In the genomic region with DNA sequence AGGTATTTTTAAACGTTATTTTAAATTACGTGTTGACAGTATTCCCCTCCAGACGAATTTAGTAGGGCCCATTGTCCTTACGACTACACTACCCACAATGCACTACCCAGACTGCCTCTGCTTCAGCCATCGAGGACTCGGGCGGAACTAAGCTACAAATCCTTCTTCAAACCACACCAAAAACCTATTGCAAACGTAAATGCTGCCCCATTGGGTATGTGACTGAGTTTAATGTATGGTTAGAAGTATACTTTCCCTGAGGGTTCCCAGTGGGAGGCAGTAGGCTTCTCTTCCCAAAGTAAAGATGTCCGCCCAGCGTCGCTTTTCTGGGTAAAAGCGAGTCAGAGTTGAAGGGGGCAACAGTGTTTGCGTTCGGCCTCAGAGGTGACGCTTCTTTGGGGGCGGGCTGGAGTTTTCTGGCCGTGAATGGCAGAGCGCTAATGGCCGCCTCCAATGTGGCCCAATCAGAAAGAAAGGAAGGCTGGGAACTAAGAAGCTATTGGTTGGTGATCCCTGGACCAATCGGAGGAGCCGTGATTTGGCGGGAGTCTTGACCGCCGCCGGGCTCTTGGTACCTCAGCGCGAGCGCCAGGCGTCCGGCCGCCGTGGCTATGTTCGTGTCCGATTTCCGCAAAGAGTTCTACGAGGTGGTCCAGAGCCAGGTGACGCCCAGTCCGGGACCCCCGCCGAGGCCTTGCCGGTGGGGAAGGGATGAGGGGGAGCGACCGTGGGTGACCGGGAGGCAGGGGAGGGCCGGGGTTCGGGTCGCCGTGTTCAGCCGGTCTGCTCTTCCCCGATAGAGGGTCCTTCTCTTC, we compare ENCODE assay signal across 1 cellular context.
TF ChIP-seq lines count a peak whose summit lies in the region.

A gene with protein sequence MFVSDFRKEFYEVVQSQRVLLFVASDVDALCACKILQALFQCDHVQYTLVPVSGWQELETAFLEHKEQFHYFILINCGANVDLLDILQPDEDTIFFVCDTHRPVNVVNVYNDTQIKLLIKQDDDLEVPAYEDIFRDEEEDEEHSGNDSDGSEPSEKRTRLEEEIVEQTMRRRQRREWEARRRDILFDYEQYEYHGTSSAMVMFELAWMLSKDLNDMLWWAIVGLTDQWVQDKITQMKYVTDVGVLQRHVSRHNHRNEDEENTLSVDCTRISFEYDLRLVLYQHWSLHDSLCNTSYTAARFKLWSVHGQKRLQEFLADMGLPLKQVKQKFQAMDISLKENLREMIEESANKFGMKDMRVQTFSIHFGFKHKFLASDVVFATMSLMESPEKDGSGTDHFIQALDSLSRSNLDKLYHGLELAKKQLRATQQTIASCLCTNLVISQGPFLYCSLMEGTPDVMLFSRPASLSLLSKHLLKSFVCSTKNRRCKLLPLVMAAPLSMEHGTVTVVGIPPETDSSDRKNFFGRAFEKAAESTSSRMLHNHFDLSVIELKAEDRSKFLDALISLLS (plus strand): TSS at position 563 of the 815 bp plus-strand sequence. CDS start 49 bp downstream, at position 612.

TF ChIP-seq in HepG2, 621 proteins besides CTCF, POLR2A, EP300 and RAD21 (continued from another document and continues in another):
- TF ChIP-seq, protein P1, sequence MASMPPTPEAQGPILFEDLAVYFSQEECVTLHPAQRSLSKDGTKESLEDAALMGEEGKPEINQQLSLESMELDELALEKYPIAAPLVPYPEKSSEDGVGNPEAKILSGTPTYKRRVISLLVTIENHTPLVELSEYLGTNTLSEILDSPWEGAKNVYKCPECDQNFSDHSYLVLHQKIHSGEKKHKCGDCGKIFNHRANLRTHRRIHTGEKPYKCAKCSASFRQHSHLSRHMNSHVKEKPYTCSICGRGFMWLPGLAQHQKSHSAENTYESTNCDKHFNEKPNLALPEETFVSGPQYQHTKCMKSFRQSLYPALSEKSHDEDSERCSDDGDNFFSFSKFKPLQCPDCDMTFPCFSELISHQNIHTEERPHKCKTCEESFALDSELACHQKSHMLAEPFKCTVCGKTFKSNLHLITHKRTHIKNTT (CRISPR knock-in tag; IDR thresholded peaks at IDR 0.05) = no peak
- TF ChIP-seq TGIF2 (CRISPR knock-in tag; IDR thresholded peaks at IDR 0.05) = no peak
- TF ChIP-seq ZSCAN21 (CRISPR knock-in tag; IDR thresholded peaks at IDR 0.05; ENCODE audit: borderline replicate concordance) = peak; percentile 35; the same call in 1 of the 2 replicates
- TF ChIP-seq, protein P2, sequence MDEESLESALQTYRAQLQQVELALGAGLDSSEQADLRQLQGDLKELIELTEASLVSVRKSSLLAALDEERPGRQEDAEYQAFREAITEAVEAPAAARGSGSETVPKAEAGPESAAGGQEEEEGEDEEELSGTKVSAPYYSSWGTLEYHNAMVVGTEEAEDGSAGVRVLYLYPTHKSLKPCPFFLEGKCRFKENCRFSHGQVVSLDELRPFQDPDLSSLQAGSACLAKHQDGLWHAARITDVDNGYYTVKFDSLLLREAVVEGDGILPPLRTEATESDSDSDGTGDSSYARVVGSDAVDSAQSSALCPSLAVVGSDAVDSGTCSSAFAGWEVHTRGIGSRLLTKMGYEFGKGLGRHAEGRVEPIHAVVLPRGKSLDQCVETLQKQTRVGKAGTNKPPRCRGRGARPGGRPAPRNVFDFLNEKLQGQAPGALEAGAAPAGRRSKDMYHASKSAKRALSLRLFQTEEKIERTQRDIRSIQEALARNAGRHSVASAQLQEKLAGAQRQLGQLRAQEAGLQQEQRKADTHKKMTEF (CRISPR knock-in tag; IDR thresholded peaks at IDR 0.05) = peak; percentile 53; the same call in 1 of the 2 replicates
- TF ChIP-seq MED1 (CRISPR knock-in tag; IDR thresholded peaks at IDR 0.05) = no peak
- TF ChIP-seq ZBTB20 (CRISPR knock-in tag; IDR thresholded peaks at IDR 0.05; ENCODE audit: borderline replicate concordance, low read depth) = no peak
- TF ChIP-seq RXRB (CRISPR knock-in tag; IDR thresholded peaks at IDR 0.05; ENCODE audit: borderline replicate concordance) = no peak
- TF ChIP-seq, protein P3, sequence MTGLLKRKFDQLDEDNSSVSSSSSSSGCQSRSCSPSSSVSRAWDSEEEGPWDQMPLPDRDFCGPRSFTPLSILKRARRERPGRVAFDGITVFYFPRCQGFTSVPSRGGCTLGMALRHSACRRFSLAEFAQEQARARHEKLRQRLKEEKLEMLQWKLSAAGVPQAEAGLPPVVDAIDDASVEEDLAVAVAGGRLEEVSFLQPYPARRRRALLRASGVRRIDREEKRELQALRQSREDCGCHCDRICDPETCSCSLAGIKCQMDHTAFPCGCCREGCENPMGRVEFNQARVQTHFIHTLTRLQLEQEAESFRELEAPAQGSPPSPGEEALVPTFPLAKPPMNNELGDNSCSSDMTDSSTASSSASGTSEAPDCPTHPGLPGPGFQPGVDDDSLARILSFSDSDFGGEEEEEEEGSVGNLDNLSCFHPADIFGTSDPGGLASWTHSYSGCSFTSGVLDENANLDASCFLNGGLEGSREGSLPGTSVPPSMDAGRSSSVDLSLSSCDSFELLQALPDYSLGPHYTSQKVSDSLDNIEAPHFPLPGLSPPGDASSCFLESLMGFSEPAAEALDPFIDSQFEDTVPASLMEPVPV (CRISPR knock-in tag; IDR thresholded peaks at IDR 0.05) = 0 out of 2 replicates have a peak, but pooled peaks have one; percentile 74
- no peak for TF ChIP-seq PCBP1 (IDR thresholded peaks at IDR 0.05; ENCODE audit: borderline replicate concordance, low read depth, low read length)
- TF ChIP-seq ZSCAN25 (CRISPR knock-in tag; IDR thresholded peaks at IDR 0.05) = no peak
- TF ChIP-seq, protein P4, sequence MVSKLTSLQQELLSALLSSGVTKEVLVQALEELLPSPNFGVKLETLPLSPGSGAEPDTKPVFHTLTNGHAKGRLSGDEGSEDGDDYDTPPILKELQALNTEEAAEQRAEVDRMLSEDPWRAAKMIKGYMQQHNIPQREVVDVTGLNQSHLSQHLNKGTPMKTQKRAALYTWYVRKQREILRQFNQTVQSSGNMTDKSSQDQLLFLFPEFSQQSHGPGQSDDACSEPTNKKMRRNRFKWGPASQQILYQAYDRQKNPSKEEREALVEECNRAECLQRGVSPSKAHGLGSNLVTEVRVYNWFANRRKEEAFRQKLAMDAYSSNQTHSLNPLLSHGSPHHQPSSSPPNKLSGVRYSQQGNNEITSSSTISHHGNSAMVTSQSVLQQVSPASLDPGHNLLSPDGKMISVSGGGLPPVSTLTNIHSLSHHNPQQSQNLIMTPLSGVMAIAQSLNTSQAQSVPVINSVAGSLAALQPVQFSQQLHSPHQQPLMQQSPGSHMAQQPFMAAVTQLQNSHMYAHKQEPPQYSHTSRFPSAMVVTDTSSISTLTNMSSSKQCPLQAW (CRISPR knock-in tag; IDR thresholded peaks at IDR 0.05) = peak; percentile 27; the same call in 1 of the 2 replicates
- no peak for TF ChIP-seq EZH2 (conservative IDR thresholded peaks at IDR 0.05; ENCODE audit: low read depth, low read length)
- TF ChIP-seq, protein P5, sequence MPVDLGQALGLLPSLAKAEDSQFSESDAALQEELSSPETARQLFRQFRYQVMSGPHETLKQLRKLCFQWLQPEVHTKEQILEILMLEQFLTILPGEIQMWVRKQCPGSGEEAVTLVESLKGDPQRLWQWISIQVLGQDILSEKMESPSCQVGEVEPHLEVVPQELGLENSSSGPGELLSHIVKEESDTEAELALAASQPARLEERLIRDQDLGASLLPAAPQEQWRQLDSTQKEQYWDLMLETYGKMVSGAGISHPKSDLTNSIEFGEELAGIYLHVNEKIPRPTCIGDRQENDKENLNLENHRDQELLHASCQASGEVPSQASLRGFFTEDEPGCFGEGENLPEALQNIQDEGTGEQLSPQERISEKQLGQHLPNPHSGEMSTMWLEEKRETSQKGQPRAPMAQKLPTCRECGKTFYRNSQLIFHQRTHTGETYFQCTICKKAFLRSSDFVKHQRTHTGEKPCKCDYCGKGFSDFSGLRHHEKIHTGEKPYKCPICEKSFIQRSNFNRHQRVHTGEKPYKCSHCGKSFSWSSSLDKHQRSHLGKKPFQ (CRISPR knock-in tag; IDR thresholded peaks at IDR 0.05; ENCODE audit: insufficient replicate concordance) = no peak
- TF ChIP-seq, protein P6, sequence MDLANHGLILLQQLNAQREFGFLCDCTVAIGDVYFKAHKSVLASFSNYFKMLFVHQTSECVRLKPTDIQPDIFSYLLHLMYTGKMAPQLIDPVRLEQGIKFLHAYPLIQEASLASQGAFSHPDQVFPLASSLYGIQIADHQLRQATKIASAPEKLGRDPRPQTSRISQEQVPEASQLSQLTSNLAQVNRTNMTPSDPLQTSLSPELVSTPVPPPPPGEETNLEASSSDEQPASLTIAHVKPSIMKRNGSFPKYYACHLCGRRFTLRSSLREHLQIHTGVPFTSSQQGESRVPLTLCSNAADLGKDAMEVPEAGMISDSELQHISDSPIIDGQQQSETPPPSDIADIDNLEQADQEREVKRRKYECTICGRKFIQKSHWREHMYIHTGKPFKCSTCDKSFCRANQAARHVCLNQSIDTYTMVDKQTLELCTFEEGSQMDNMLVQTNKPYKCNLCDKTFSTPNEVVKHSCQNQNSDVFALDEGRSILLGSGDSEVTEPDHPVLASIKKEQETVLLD (CRISPR knock-in tag; IDR thresholded peaks at IDR 0.05; ENCODE audit: low read depth) = no peak
- TF ChIP-seq, protein P7, sequence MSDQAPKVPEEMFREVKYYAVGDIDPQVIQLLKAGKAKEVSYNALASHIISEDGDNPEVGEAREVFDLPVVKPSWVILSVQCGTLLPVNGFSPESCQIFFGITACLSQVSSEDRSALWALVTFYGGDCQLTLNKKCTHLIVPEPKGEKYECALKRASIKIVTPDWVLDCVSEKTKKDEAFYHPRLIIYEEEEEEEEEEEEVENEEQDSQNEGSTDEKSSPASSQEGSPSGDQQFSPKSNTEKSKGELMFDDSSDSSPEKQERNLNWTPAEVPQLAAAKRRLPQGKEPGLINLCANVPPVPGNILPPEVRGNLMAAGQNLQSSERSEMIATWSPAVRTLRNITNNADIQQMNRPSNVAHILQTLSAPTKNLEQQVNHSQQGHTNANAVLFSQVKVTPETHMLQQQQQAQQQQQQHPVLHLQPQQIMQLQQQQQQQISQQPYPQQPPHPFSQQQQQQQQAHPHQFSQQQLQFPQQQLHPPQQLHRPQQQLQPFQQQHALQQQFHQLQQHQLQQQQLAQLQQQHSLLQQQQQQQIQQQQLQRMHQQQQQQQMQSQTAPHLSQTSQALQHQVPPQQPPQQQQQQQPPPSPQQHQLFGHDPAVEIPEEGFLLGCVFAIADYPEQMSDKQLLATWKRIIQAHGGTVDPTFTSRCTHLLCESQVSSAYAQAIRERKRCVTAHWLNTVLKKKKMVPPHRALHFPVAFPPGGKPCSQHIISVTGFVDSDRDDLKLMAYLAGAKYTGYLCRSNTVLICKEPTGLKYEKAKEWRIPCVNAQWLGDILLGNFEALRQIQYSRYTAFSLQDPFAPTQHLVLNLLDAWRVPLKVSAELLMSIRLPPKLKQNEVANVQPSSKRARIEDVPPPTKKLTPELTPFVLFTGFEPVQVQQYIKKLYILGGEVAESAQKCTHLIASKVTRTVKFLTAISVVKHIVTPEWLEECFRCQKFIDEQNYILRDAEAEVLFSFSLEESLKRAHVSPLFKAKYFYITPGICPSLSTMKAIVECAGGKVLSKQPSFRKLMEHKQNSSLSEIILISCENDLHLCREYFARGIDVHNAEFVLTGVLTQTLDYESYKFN (CRISPR knock-in tag; conservative IDR thresholded peaks at IDR 0.05) = 0 out of 2 replicates have a peak, but pooled peaks have one; percentile 9
- TF ChIP-seq ZBTB3 (CRISPR knock-in tag; IDR thresholded peaks at IDR 0.05; ENCODE audit: borderline replicate concordance, low read depth) = no peak
- TF ChIP-seq, protein P8, sequence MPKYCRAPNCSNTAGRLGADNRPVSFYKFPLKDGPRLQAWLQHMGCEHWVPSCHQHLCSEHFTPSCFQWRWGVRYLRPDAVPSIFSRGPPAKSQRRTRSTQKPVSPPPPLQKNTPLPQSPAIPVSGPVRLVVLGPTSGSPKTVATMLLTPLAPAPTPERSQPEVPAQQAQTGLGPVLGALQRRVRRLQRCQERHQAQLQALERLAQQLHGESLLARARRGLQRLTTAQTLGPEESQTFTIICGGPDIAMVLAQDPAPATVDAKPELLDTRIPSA (CRISPR knock-in tag; IDR thresholded peaks at IDR 0.05; ENCODE audit: borderline replicate concordance) = no peak
- no peak for TF ChIP-seq ZSCAN30 (CRISPR knock-in tag; IDR thresholded peaks at IDR 0.05)
- TF ChIP-seq ZFP36L2 (CRISPR knock-in tag; IDR thresholded peaks at IDR 0.05) = no peak
- TF ChIP-seq EED (CRISPR knock-in tag; IDR thresholded peaks at IDR 0.05) = no peak
- TF ChIP-seq MED8 (CRISPR knock-in tag; IDR thresholded peaks at IDR 0.05; ENCODE audit: insufficient replicate concordance) = no peak
- no peak for TF ChIP-seq GATAD2A (CRISPR knock-in tag; IDR thresholded peaks at IDR 0.05)
- no peak for TF ChIP-seq ZNF20 (CRISPR knock-in tag; IDR thresholded peaks at IDR 0.05)
- TF ChIP-seq ARNT2 (CRISPR knock-in tag; IDR thresholded peaks at IDR 0.05; ENCODE audit: low read depth) = no peak
- TF ChIP-seq, protein P9, sequence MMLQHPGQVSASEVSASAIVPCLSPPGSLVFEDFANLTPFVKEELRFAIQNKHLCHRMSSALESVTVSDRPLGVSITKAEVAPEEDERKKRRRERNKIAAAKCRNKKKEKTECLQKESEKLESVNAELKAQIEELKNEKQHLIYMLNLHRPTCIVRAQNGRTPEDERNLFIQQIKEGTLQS (CRISPR knock-in tag; IDR thresholded peaks at IDR 0.05) = no peak
- TF ChIP-seq ZNF430 (CRISPR knock-in tag; IDR thresholded peaks at IDR 0.05) = no peak; the same call in 1 of the 2 replicates
- no peak for TF ChIP-seq DNMT3B (CRISPR knock-in tag; conservative IDR thresholded peaks at IDR 0.05)
- TF ChIP-seq, protein P10, sequence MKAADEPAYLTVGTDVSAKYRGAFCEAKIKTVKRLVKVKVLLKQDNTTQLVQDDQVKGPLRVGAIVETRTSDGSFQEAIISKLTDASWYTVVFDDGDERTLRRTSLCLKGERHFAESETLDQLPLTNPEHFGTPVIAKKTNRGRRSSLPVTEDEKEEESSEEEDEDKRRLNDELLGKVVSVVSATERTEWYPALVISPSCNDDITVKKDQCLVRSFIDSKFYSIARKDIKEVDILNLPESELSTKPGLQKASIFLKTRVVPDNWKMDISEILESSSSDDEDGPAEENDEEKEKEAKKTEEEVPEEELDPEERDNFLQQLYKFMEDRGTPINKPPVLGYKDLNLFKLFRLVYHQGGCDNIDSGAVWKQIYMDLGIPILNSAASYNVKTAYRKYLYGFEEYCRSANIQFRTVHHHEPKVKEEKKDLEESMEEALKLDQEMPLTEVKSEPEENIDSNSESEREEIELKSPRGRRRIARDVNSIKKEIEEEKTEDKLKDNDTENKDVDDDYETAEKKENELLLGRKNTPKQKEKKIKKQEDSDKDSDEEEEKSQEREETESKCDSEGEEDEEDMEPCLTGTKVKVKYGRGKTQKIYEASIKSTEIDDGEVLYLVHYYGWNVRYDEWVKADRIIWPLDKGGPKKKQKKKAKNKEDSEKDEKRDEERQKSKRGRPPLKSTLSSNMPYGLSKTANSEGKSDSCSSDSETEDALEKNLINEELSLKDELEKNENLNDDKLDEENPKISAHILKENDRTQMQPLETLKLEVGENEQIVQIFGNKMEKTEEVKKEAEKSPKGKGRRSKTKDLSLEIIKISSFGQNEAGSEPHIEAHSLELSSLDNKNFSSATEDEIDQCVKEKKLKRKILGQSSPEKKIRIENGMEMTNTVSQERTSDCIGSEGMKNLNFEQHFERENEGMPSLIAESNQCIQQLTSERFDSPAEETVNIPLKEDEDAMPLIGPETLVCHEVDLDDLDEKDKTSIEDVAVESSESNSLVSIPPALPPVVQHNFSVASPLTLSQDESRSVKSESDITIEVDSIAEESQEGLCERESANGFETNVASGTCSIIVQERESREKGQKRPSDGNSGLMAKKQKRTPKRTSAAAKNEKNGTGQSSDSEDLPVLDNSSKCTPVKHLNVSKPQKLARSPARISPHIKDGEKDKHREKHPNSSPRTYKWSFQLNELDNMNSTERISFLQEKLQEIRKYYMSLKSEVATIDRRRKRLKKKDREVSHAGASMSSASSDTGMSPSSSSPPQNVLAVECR (CRISPR knock-in tag; IDR thresholded peaks at IDR 0.05; ENCODE audit: borderline replicate concordance) = peak; percentile 97
- no peak for TF ChIP-seq SRSF1 (optimal IDR thresholded peaks at IDR 0.05; ENCODE audit: low read depth, low read length)
- no peak for TF ChIP-seq IKZF1 (IDR thresholded peaks at IDR 0.05)
- TF ChIP-seq ZNF329 (CRISPR knock-in tag; IDR thresholded peaks at IDR 0.05; ENCODE audit: low read depth) = no peak
- TF ChIP-seq AGO1 (IDR thresholded peaks at IDR 0.05; ENCODE audit: low read depth, low read length, poor library complexity, severe bottlenecking) = no peak
- 0 out of 2 replicates have a peak, but pooled peaks have one; percentile 34 for TF ChIP-seq ZMAT3 (CRISPR knock-in tag; conservative IDR thresholded peaks at IDR 0.05)
